Comparison of ENCODE assay signal across 8 cellular contexts in the genomic region with DNA sequence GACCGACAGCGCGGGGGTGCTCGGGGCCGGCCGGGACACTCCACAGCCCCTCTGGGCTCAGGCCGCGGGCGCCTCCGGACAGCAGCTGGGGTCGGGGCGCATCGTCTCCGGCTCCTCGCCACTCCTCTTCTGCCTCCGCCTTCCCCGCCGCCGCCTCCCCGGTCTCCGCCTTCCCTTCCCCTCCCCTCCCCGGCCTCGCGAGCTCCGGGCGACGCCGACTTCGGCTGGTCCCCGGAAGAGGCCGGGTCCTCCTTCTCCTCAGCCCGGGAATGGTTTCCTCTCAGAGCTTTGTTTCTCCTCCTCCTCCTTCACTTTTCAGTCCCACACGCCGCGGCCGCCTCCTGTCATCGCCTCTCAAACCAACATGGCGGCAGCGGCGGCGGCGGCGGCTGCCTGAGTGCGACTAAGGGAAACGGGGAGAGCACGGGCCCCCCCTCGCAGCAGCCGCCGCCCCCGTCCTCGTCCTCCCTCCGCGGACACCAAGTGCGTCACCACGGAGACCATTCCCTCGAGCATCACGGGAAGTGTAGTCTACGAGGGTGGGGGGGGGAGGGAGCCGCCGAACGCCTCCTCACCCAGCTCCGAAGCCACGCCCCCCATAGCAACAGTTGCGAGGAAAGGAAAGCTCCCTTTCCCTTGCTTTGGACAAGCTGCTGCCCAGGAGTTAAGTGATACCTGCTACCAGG. TPM values are rescaled to one million over a fixed set of nuclear protein-coding genes. Genes with fewer than 3 reads are reported as not detected.
DNase-seq lines count a peak whose midpoint lies in the region; ATAC-seq, FAIRE-seq and TF ChIP-seq lines count a peak whose summit lies in the region.

A gene with protein sequence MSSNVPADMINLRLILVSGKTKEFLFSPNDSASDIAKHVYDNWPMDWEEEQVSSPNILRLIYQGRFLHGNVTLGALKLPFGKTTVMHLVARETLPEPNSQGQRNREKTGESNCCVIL (minus strand): TSS at position 405 of the 686 bp plus-strand sequence. CDS start 1,079 bp downstream, outside the sequence.

- H3K9me3 ChIP-seq in OCI-LY1 (ENCODE audit: low read length) (no peaks in the 10 kb centered on the region), mesodermal cell (ENCODE audit: control insufficient read depth, low read length) (no peaks in the 10 kb centered on the region)

- H2AFZ ChIP-seq in OCI-LY1 (ENCODE audit: low read length): 0 out of 2 replicates have a peak within 1 kb of the TSS, but pooled peaks have one; percentile 83

- H3K27me3 Mint-ChIP-seq in endothelial cell (ENCODE audit: unreplicated experiment): peaks cover 7% of the 10 kb centered on the region

- H3K27ac ChIP-seq in OCI-LY1 (ENCODE audit: low read depth, low read length, poor library complexity, severe bottlenecking) (no peak within 1 kb of the TSS), mesodermal cell (ENCODE audit: low read depth, low read length, severe bottlenecking) (peak within 1 kb of the TSS; percentile 96)

- H4K20me1 ChIP-seq in OCI-LY1 (ENCODE audit: insufficient read depth, low read length): no peaks in the 10 kb centered on the region

- peak within 1 kb of the TSS; percentile 100 for H3K4me3 Mint-ChIP-seq in endothelial cell (ENCODE audit: unreplicated experiment)

- no peaks in the 10 kb centered on the region for H3K27me3 ChIP-seq in OCI-LY1 (ENCODE audit: insufficient read depth, low read length)

- peaks cover 19% of the 10 kb centered on the region for H3K4me1 Mint-ChIP-seq in endothelial cell (ENCODE audit: unreplicated experiment)

- H3K79me2 ChIP-seq in OCI-LY1 (ENCODE audit: insufficient read depth, low read length): no peaks in the 10 kb centered on the region

- peak within 1 kb of the TSS; percentile 86 for H3K4me3 ChIP-seq in OCI-LY1 (ENCODE audit: low read depth, low read length, poor library complexity, severe bottlenecking)
- H3K4me3 ChIP-seq in mesodermal cell (ENCODE audit: extremely low read depth, insufficient read depth, low read length, poor library complexity, severe bottlenecking): peak within 1 kb of the TSS; percentile 91

- no peaks in the 10 kb centered on the region for H3K9me2 ChIP-seq in OCI-LY1 (ENCODE audit: low read depth, low read length)

- H3K9ac ChIP-seq in OCI-LY1 (ENCODE audit: low read length): peak within 1 kb of the TSS; percentile 77

- 0 to 1% methylated on average over 11 to 27 of the region's 64 CpGs for WGBS in mesodermal cell (ENCODE audit: insufficient coverage in 2 of 2), 2 experiments

- H3K36me3 ChIP-seq in OCI-LY1 (ENCODE audit: insufficient read depth, low read length): no peaks in the 10 kb centered on the region
- no peaks in the 10 kb centered on the region for H3K36me3 ChIP-seq in mesodermal cell (ENCODE audit: control insufficient read depth, insufficient read depth, low read length)

- H3K9me3 Mint-ChIP-seq in endothelial cell (ENCODE audit: unreplicated experiment): no peaks in the 10 kb centered on the region

- peaks cover 12% of the 10 kb centered on the region for H3K4me1 ChIP-seq in OCI-LY1 (ENCODE audit: insufficient read depth, low read length, severe bottlenecking)
- peaks cover under 1% of the 10 kb centered on the region for H3K4me1 ChIP-seq in mesodermal cell (ENCODE audit: control insufficient read depth, insufficient read depth, low read length, poor library complexity, severe bottlenecking)

- H3K27ac Mint-ChIP-seq in endothelial cell (ENCODE audit: unreplicated experiment): peak within 1 kb of the TSS; percentile 99

- TF ChIP-seq CTCF in D721Med (IDR thresholded peaks at IDR 0.05; ENCODE audit: insufficient read depth, missing control alignments) (no peak), OCI-LY1 (IDR thresholded peaks at IDR 0.05; ENCODE audit: low read length) (no peak), endothelial cell (IDR thresholded peaks at IDR 0.05; ENCODE audit: unreplicated experiment) (no peak)

- peaks cover 5% of the 10 kb centered on the region for H3K36me3 Mint-ChIP-seq in endothelial cell (ENCODE audit: low read depth, unreplicated experiment)

- ATAC-seq in GM21515 (IDR thresholded peaks at IDR 0.05; ENCODE audit: unreplicated experiment): peak; percentile 85

- peak within 1 kb of the TSS; percentile 100 for H3K4me2 ChIP-seq in OCI-LY1 (ENCODE audit: low read length)

- peak; percentile 79 for DNase-seq in D721Med (ENCODE audit: insufficient read length, low spot score)
- DNase-seq in HuH-7 (ENCODE audit: low spot score): peak; percentile 85
- DNase-seq in activated CD8-positive, alpha-beta memory T cell treated with anti-CD3 and anti-CD28 coated beads, Interleukin-2, amount 50 U/mL, for 4 hours: peak; percentile 95
- peak; percentile 90 for DNase-seq in endothelial cell (ENCODE audit: low spot score)
- peak; percentile 82 for DNase-seq in stimulated activated CD8-positive, alpha-beta memory T cell treated with anti-CD3 and anti-CD28 coated beads, Interleukin-15, amount 100 ng/mL, for 24 hours (ENCODE audit: low read depth)

- no peak for FAIRE-seq in D721Med (lab: Jason Lieb, UNC)

- no peaks in the 10 kb centered on the region for H3F3A ChIP-seq in OCI-LY1 (ENCODE audit: insufficient read depth, low read length)

RNA-seq across cellular contexts. Expression of the gene that starts here (rescaled TPM):
- total RNA-seq in endothelial cell (ENCODE audit: unreplicated experiment): 17.1 TPM
- 26.9 TPM for polyA plus RNA-seq in mesodermal cell (2013, experiment 1 of 2)
- polyA plus RNA-seq in mesodermal cell (2013, experiment 2 of 2): 26.7 TPM
